In the genomic region with DNA sequence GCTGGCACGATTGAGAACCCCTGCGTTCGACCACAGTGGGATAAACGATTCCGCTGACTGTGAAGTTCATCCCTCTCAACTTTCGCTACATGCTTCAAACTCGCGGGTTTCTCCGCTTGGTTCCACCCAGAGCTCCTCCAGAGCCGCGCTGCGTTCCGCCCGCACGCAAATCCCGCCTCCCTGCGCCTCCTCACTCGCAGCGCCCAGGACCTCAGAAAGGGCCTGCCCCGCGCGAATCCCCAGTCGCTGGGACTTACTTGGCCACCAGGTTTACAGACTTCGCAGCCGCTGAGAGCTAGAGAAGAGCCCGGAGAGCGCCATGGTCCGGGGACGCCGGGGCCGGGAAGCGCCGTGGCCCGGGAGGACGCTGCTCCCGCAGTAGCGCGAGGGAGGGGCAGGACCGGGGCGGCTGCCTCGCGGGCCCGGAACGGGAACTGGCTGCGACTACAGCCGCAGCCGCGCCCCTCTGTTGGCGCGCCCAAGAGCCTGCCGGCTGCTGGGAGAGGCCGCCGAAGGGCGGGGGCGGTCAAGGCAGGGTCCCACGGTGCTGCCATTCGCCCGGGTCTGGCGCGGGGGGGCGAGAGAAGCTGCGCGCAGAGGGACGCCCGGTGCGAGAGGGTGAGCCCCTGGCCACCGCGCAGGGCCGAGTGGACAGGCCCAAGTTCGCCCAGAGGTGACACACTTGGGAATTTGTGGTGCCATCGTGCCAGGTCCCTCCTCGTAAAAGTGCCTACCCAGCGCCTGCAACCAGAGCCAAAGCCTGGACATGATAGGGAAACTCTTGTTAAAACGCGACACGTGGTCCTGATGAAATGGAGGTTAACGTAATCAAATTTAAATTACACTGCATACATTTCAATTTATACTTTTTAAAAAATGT, we compare ENCODE assay signal across 8 cellular contexts. TPM values are rescaled to one million over a fixed set of nuclear protein-coding genes. Genes with fewer than 3 reads are reported as not detected.
A peak's percentile ranks its signal among the peaks of the same experiment; 100 is the strongest.
DNase-seq lines count a peak whose midpoint lies in the region; ATAC-seq lines count a peak whose summit lies in the region.

A gene with protein sequence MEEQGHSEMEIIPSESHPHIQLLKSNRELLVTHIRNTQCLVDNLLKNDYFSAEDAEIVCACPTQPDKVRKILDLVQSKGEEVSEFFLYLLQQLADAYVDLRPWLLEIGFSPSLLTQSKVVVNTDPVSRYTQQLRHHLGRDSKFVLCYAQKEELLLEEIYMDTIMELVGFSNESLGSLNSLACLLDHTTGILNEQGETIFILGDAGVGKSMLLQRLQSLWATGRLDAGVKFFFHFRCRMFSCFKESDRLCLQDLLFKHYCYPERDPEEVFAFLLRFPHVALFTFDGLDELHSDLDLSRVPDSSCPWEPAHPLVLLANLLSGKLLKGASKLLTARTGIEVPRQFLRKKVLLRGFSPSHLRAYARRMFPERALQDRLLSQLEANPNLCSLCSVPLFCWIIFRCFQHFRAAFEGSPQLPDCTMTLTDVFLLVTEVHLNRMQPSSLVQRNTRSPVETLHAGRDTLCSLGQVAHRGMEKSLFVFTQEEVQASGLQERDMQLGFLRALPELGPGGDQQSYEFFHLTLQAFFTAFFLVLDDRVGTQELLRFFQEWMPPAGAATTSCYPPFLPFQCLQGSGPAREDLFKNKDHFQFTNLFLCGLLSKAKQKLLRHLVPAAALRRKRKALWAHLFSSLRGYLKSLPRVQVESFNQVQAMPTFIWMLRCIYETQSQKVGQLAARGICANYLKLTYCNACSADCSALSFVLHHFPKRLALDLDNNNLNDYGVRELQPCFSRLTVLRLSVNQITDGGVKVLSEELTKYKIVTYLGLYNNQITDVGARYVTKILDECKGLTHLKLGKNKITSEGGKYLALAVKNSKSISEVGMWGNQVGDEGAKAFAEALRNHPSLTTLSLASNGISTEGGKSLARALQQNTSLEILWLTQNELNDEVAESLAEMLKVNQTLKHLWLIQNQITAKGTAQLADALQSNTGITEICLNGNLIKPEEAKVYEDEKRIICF (minus strand): TSS at position 436 of the 880 bp plus-strand sequence. CDS start 21,863 bp downstream, outside the sequence.

- no peaks in the 10 kb centered on the region for H3K9me3 Mint-ChIP-seq in activated CD4-positive, alpha-beta T cell treated with anti-CD3 and anti-CD28 coated beads, Interleukin-2, amount 10 ng/mL, durations not matched to agents 24 days and 14 days

- peak within 1 kb of the TSS; percentile 92 for H3K4me3 Mint-ChIP-seq in activated CD4-positive, alpha-beta T cell treated with anti-CD3 and anti-CD28 coated beads, Interleukin-2, amount 10 ng/mL, durations not matched to agents 24 days and 14 days

- peak; percentile 83 for DNase-seq in AG08395 (ENCODE audit: low spot score)
- DNase-seq in NCI-H345 (lab: John Stamatoyannopoulos, UW): peak; percentile 76
- DNase-seq in activated CD4-positive, alpha-beta T cell treated with anti-CD3 and anti-CD28 coated beads, Interleukin-2, amount 10 ng/mL, durations not matched to agents 24 days and 14 days: peak; percentile 93
- DNase-seq in dedifferentiated amniotic fluid mesenchymal stem cell (ENCODE audit: extremely low spot score): peak; percentile 56
- peak; percentile 82 for DNase-seq in left lobe of liver (ENCODE audit: low spot score)
- DNase-seq in stimulated activated CD4-positive, alpha-beta T cell treated with anti-CD3 and anti-CD28 coated beads, Interleukin-2, amount 100 ng/mL, for 4 hours (ENCODE audit: low read depth): peak; percentile 44

- intact Hi-C loops in activated CD4-positive, alpha-beta T cell treated with anti-CD3 and anti-CD28 coated beads, Interleukin-2, amount 10 ng/mL, durations not matched to agents 24 days and 14 days (cut with micrococcal nuclease): loop anchor here (1.0 to 2.0 kb wide), 7 partner anchors 8 to 452 kb away; partner anchors contain the start of genes FKBP14, GARS1, GGCT and ZNRF2

- peaks cover 45% of the 10 kb centered on the region for H3K4me1 Mint-ChIP-seq in activated CD4-positive, alpha-beta T cell treated with anti-CD3 and anti-CD28 coated beads, Interleukin-2, amount 10 ng/mL, durations not matched to agents 24 days and 14 days

- ATAC-seq in GM18868 (IDR thresholded peaks at IDR 0.05; ENCODE audit: unreplicated experiment) (peak; percentile 87), HG03108 (IDR thresholded peaks at IDR 0.05; ENCODE audit: unreplicated experiment) (peak; percentile 87), left lobe of liver (peak; percentile 96)

- H3K27me3 Mint-ChIP-seq in activated CD4-positive, alpha-beta T cell treated with anti-CD3 and anti-CD28 coated beads, Interleukin-2, amount 10 ng/mL, durations not matched to agents 24 days and 14 days: no peaks in the 10 kb centered on the region

- H3K36me3 Mint-ChIP-seq in activated CD4-positive, alpha-beta T cell treated with anti-CD3 and anti-CD28 coated beads, Interleukin-2, amount 10 ng/mL, durations not matched to agents 24 days and 14 days (ENCODE audit: low read depth): peaks cover 10% of the 10 kb centered on the region

- H3K27ac Mint-ChIP-seq in activated CD4-positive, alpha-beta T cell treated with anti-CD3 and anti-CD28 coated beads, Interleukin-2, amount 10 ng/mL, durations not matched to agents 24 days and 14 days: peak within 1 kb of the TSS; percentile 93

RNA-seq across cellular contexts. Expression of the gene that starts here (rescaled TPM):
- total RNA-seq in activated CD4-positive, alpha-beta T cell treated with anti-CD3 and anti-CD28 coated beads, Interleukin-2, amount 10 ng/mL, durations not matched to agents 24 days and 14 days: 11.6 and 12.9 TPM in 2 replicates
- 1.8 TPM for total RNA-seq in left lobe of liver

Comparison
In these comparisons a context has a peak if more than half of its experiments do, and no peak if none do; other contexts are left out.
1. Peak in every context shown above with its lines: DNase-seq and ATAC-seq.